In the genomic region with DNA sequence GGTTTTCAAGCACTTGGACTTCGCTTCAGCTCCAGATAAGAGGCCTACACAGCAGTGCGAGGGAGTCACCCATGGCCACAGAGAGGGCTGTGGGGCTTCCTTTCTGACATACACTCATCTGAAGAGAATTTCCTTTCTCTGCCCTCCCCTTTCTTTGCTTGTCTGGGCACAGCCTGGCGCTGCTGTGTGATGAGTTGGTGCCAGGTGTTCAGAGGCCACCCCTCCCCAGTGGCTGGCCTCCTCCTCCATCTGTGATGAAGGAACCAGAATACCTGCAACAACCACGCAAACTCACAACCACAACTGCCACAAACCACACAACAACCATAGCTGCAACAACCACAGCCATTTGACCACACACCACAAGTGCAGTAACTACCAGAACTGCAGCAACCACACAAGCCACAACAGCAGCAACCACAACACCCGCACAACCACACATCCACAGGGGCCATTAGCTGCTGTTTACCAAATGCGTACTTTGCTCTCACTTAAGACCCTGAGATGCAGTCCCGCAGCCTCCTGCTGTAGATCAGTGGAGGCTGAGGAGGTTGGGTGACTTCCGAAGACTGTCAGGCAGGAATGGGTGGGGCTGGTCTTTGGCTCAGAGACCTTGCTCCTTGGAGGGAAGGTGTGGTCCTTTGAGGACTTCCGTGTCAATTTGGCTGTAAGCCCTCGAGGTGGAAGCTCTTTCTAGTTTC, we compare ENCODE assay signal across 8 cellular contexts.
A peak's percentile ranks its signal among the peaks of the same experiment; 100 is the strongest.
DNase-seq lines count a peak whose midpoint lies in the region; ATAC-seq and TF ChIP-seq lines count a peak whose summit lies in the region.

No MANE protein-coding gene starts in this region.

- peak overlapping the region; percentile 54 for H3K4me3 Mint-ChIP-seq in T-helper 1 cell treated with Interleukin-12 subunit alpha and Interleukin-12 subunit beta and Interleukin-4 antibody, amounts not matched to agents 30 μg/mL and 1 μg/mL, for 36 hours

- 46 to 47% methylated on average over 10 of the region's 10 CpGs for WGBS in sigmoid colon, 2 donors

- intact Hi-C loops in sigmoid colon (cut with DNase I), result no loop called here

- peaks cover 29% of the 10 kb centered on the region for H3K4me1 Mint-ChIP-seq in T-helper 1 cell treated with Interleukin-12 subunit alpha and Interleukin-12 subunit beta and Interleukin-4 antibody, amounts not matched to agents 30 μg/mL and 1 μg/mL, for 36 hours (ENCODE audit: low read depth)

- no peaks in the 10 kb centered on the region for H3K27me3 ChIP-seq in sigmoid colon

- TF ChIP-seq POLR2A in sigmoid colon (IDR thresholded peaks at IDR 0.05), result no peak

- no peak for ATAC-seq in GM19395 (IDR thresholded peaks at IDR 0.05; ENCODE audit: unreplicated experiment)
- no peak for ATAC-seq in GM21786 (IDR thresholded peaks at IDR 0.05; ENCODE audit: unreplicated experiment)
- no peak for ATAC-seq in HG03039 (IDR thresholded peaks at IDR 0.05; ENCODE audit: unreplicated experiment)

- H3K9me3 ChIP-seq in sigmoid colon, result peaks cover 0 to 7% (median 0%) of the 10 kb centered on the region in 4 donors

- no peaks in the 10 kb centered on the region for H3K36me3 ChIP-seq in sigmoid colon

- peak overlapping the region; percentile 89 for H3K27ac Mint-ChIP-seq in T-helper 1 cell treated with Interleukin-12 subunit alpha and Interleukin-12 subunit beta and Interleukin-4 antibody, amounts not matched to agents 30 μg/mL and 1 μg/mL, for 36 hours

- H3K4me3 ChIP-seq in astrocyte of the spinal cord (ENCODE audit: low read depth, low read length) (no peak overlapping the region), sigmoid colon (no peak overlapping the region)

- in situ Hi-C loops in astrocyte of the spinal cord (cut with HindIII; ENCODE audit: low sequenced_read_pairs), result no loop called here

- DNase-seq in H4 (ENCODE audit: low spot score) (peak; percentile 33), astrocyte of the spinal cord (ENCODE audit: low read depth, low spot score) (peak; percentile 55), sigmoid colon (peak; percentile 37), COLO829 (ENCODE audit: low spot score) (no peak)

- peaks cover 35% of the 10 kb centered on the region for H3K9me3 Mint-ChIP-seq in T-helper 1 cell treated with Interleukin-12 subunit alpha and Interleukin-12 subunit beta and Interleukin-4 antibody, amounts not matched to agents 30 μg/mL and 1 μg/mL, for 36 hours

- TF ChIP-seq EP300 in sigmoid colon (IDR thresholded peaks at IDR 0.05), result no peak

- H3K27ac ChIP-seq in sigmoid colon, result peak overlapping the region in 2 of 4 donors; percentile 46 to 71

- peaks cover 0 to 20% (median 12%) of the 10 kb centered on the region in 4 donors for H3K4me1 ChIP-seq in sigmoid colon

- peaks cover 42% of the 10 kb centered on the region for H3K27me3 Mint-ChIP-seq in T-helper 1 cell treated with Interleukin-12 subunit alpha and Interleukin-12 subunit beta and Interleukin-4 antibody, amounts not matched to agents 30 μg/mL and 1 μg/mL, for 36 hours (ENCODE audit: low read depth)

- no peak for TF ChIP-seq CTCF in astrocyte of the spinal cord (IDR thresholded peaks at IDR 0.05; ENCODE audit: low read depth, low read length)
- TF ChIP-seq CTCF in sigmoid colon (IDR thresholded peaks at IDR 0.05), result no peak

- peaks cover 27% of the 10 kb centered on the region for H3K36me3 Mint-ChIP-seq in T-helper 1 cell treated with Interleukin-12 subunit alpha and Interleukin-12 subunit beta and Interleukin-4 antibody, amounts not matched to agents 30 μg/mL and 1 μg/mL, for 36 hours (ENCODE audit: low read depth)
